In genomic region chr4:72893354-72894066, GRCh38 we compare ENCODE assay signal across 21 cellular contexts.
DNase-seq lines count a peak whose midpoint lies in the region; ATAC-seq and TF ChIP-seq lines count a peak whose summit lies in the region.
"Had no signal": no experiment of that assay in that cellular context is flagged by ENCODE, and none has a peak within 500 bp of the region (broad histone marks: within the 10 kb centered on the region; RNA-seq: fewer than 3 reads in every experiment).

No MANE protein-coding gene starts in this region.

- H3K9me3 Mint-ChIP-seq in CD4-positive, alpha-beta T cell: no peaks in the 10 kb centered on the region
- H3K9me3 Mint-ChIP-seq: activated B cell treated with CpG ODN at 0.5 μM for 24 hours; activated naive CD4-positive, alpha-beta T cell treated with anti-CD3 and anti-CD28 coated beads, Interleukin-2, amount 50 U/mL, for 24 hours; stimulated activated naive CD8-positive, alpha-beta T cell treated with anti-CD3 and anti-CD28 coated beads, Interleukin-15, Interleukin-2, amounts not matched to agents 100 ng/mL and 50 ng/mL, for 24 hours; type B pancreatic cell had no signal

- no peaks in the 10 kb centered on the region for H3K4me1 Mint-ChIP-seq in CD4-positive, alpha-beta T cell (ENCODE audit: low read depth)
- H3K4me1 Mint-ChIP-seq: activated B cell treated with CpG ODN at 0.5 μM for 24 hours; activated CD8-positive, alpha-beta memory T cell treated with anti-CD3 and anti-CD28 coated beads, Interleukin-2, amount 10 ng/mL, durations not matched to agents 7 days and 5 days; activated naive CD4-positive, alpha-beta T cell treated with anti-CD3 and anti-CD28 coated beads, Interleukin-2, amount 50 U/mL, for 24 hours; immature natural killer cell had no signal

- TF ChIP-seq POLR2A in stomach (IDR thresholded peaks at IDR 0.05): no peak

- intact Hi-C loops in stomach (cut with DNase I; ENCODE audit: low total_unique reads) (no loop called here), mucosa of descending colon (cut with DNase I, micrococcal nuclease) (no loop called here)
- intact Hi-C loops in CD4-positive, alpha-beta T cell (cut with DNase I, micrococcal nuclease): no loop called here

- CTCF ChIA-PET in CD4-positive, alpha-beta T cell (lab: Charles Lee): interaction anchor here (1.1 kb wide), 1 partner anchor 9 kb away, joined by 5 read pairs; no protein-coding TSS in a partner anchor

- H4K8ac ChIP-seq in mesendoderm (ENCODE audit: low read depth, low read length): no peak overlapping the region

- peaks cover 5% of the 10 kb centered on the region for H3K4me1 ChIP-seq in mesendoderm (ENCODE audit: control insufficient read depth, low read depth, low read length)
- H3K4me1 ChIP-seq in stomach: peaks cover 6 to 22% (median 8%) of the 10 kb centered on the region in 4 donors
- H3K4me1 ChIP-seq in mucosa of descending colon (ENCODE audit: low read depth): no peaks in the 10 kb centered on the region
- H3K4me1 ChIP-seq: Peyer's patch had no signal

- TF ChIP-seq EP300 in stomach (IDR thresholded peaks at IDR 0.05): no peak

- peak; percentile 92 for DNase-seq in LNCaP clone FGC (ENCODE audit: low read depth)
- DNase-seq in coronary artery (ENCODE audit: low spot score): no peak
- no peak for DNase-seq in mesendoderm
- no peak for DNase-seq in stomach
- no peak for DNase-seq in CD4-positive, alpha-beta T cell
- no peak for DNase-seq in islet precursor cell
- DNase-seq in mucosa of descending colon: no peak
- DNase-seq: activated B cell treated with CpG ODN at 0.5 μM for 24 hours; activated CD8-positive, alpha-beta memory T cell treated with anti-CD3 and anti-CD28 coated beads, Interleukin-2, amount 10 ng/mL, durations not matched to agents 7 days and 5 days; aorta; immature natural killer cell; NCI-H1092 treated with DMSO at 0.1 percent for 48 hours; NCI-H1930; Peyer's patch; SW 1271 had no signal

- no CpG with 5 or more reads among the region's 2 CpGs for WGBS in mesendoderm (ENCODE audit: extremely low coverage, insufficient coverage, low lambda C conversion rate)
- WGBS in stomach, 5 donors: 25 to 44% (median 36%) methylated on average over 2 of the region's 2 CpGs

- H3K27me3 Mint-ChIP-seq in CD4-positive, alpha-beta T cell: peaks cover 31% of the 10 kb centered on the region
- H3K27me3 Mint-ChIP-seq: type B pancreatic cell had no signal

- no peaks in the 10 kb centered on the region for H3K36me3 Mint-ChIP-seq in CD4-positive, alpha-beta T cell (ENCODE audit: low read depth)
- H3K36me3 Mint-ChIP-seq: activated CD8-positive, alpha-beta memory T cell treated with anti-CD3 and anti-CD28 coated beads, Interleukin-2, amount 10 ng/mL, durations not matched to agents 7 days and 5 days; activated naive CD4-positive, alpha-beta T cell treated with anti-CD3 and anti-CD28 coated beads, Interleukin-2, amount 50 U/mL, for 24 hours; immature natural killer cell; type B pancreatic cell had no signal

- no peak overlapping the region for H3K27ac Mint-ChIP-seq in CD4-positive, alpha-beta T cell
- H3K27ac Mint-ChIP-seq: activated B cell treated with CpG ODN at 0.5 μM for 24 hours; activated CD8-positive, alpha-beta memory T cell treated with anti-CD3 and anti-CD28 coated beads, Interleukin-2, amount 10 ng/mL, durations not matched to agents 7 days and 5 days; activated naive CD4-positive, alpha-beta T cell treated with anti-CD3 and anti-CD28 coated beads, Interleukin-2, amount 50 U/mL, for 24 hours; immature natural killer cell; stimulated activated naive CD8-positive, alpha-beta T cell treated with anti-CD3 and anti-CD28 coated beads, Interleukin-15, Interleukin-2, amounts not matched to agents 100 ng/mL and 50 ng/mL, for 24 hours; type B pancreatic cell had no signal

- H3K9me3 ChIP-seq in stomach: no peaks in the 10 kb centered on the region
- H3K9me3 ChIP-seq in CD4-positive, alpha-beta T cell (ENCODE audit: control insufficient read depth, low read length): no peaks in the 10 kb centered on the region
- no peaks in the 10 kb centered on the region for H3K9me3 ChIP-seq in mucosa of descending colon
- H3K9me3 ChIP-seq: Peyer's patch had no signal

- H3K27me3 ChIP-seq in mesendoderm (ENCODE audit: insufficient read depth, low read length, poor library complexity): no peaks in the 10 kb centered on the region
- H3K27me3 ChIP-seq in stomach: no peaks in the 10 kb centered on the region
- H3K27me3 ChIP-seq in CD4-positive, alpha-beta T cell (ENCODE audit: control insufficient read depth, insufficient read depth, low read length): no peaks in the 10 kb centered on the region
- H3K27me3 ChIP-seq: Peyer's patch had no signal

- H2BK120ac ChIP-seq in mesendoderm (ENCODE audit: low read depth, low read length): no peak overlapping the region

- H3K4ac ChIP-seq in mesendoderm (ENCODE audit: low read depth, low read length): no peak overlapping the region

- H2BK15ac ChIP-seq in mesendoderm (replicated peaks; ENCODE audit: low read depth): no peak overlapping the region

- no peak overlapping the region for H2AK5ac ChIP-seq in mesendoderm (ENCODE audit: low read length)

- H3K9ac ChIP-seq in mesendoderm (ENCODE audit: low read length): no peak overlapping the region

- peak overlapping the region; percentile 33 for H2BK5ac ChIP-seq in mesendoderm (ENCODE audit: low read length)

- no peak overlapping the region for H3K4me2 ChIP-seq in mesendoderm (ENCODE audit: low read length)

- no peaks in the 10 kb centered on the region for H3K79me1 ChIP-seq in mesendoderm (ENCODE audit: low read length)

- TF ChIP-seq CTCF in LNCaP clone FGC (IDR thresholded peaks at IDR 0.05; ENCODE audit: control insufficient read depth, extremely low read depth, insufficient read depth) (no peak), coronary artery (IDR thresholded peaks at IDR 0.05) (no peak), stomach (IDR thresholded peaks at IDR 0.05) (no peak), mucosa of descending colon (IDR thresholded peaks at IDR 0.05) (no peak)
- TF ChIP-seq CTCF in CD4-positive, alpha-beta T cell (IDR thresholded peaks at IDR 0.05): no peak

- H3K36me3 ChIP-seq in mesendoderm (ENCODE audit: control insufficient read depth, insufficient read depth, low read length): no peaks in the 10 kb centered on the region
- H3K36me3 ChIP-seq in stomach: no peaks in the 10 kb centered on the region
- H3K36me3 ChIP-seq in mucosa of descending colon (ENCODE audit: low read depth): no peaks in the 10 kb centered on the region
- H3K36me3 ChIP-seq: Peyer's patch had no signal

- peak overlapping the region; percentile 39 to 40 for H3K27ac ChIP-seq in coronary artery
- no peak overlapping the region for H3K27ac ChIP-seq in mesendoderm (ENCODE audit: low read depth, low read length)
- H3K27ac ChIP-seq in stomach: peak overlapping the region in 3 of 5 donors; percentile 31 to 39 (median 32)
- H3K27ac ChIP-seq in CD4-positive, alpha-beta T cell (ENCODE audit: low read depth, low read length): no peak overlapping the region
- H3K27ac ChIP-seq: Peyer's patch had no signal

- H3K4me3 Mint-ChIP-seq in CD4-positive, alpha-beta T cell: no peak overlapping the region
- H3K4me3 Mint-ChIP-seq: activated B cell treated with CpG ODN at 0.5 μM for 24 hours; activated CD8-positive, alpha-beta memory T cell treated with anti-CD3 and anti-CD28 coated beads, Interleukin-2, amount 10 ng/mL, durations not matched to agents 7 days and 5 days; activated naive CD4-positive, alpha-beta T cell treated with anti-CD3 and anti-CD28 coated beads, Interleukin-2, amount 50 U/mL, for 24 hours; immature natural killer cell; stimulated activated naive CD8-positive, alpha-beta T cell treated with anti-CD3 and anti-CD28 coated beads, Interleukin-15, Interleukin-2, amounts not matched to agents 100 ng/mL and 50 ng/mL, for 24 hours; type B pancreatic cell had no signal

- H4K5ac ChIP-seq in mesendoderm (ENCODE audit: low read length): no peak overlapping the region

- POLR2A ChIA-PET in CD4-positive, alpha-beta T cell (lab: Charles Lee): no interaction called here

- no peaks in the 10 kb centered on the region for H3K79me2 ChIP-seq in mesendoderm (ENCODE audit: control insufficient read depth, insufficient read depth, low read length)

- ATAC-seq in CD4-positive, alpha-beta T cell (ENCODE audit: poor library complexity): no peak
- ATAC-seq in GM21381 (IDR thresholded peaks at IDR 0.05; ENCODE audit: unreplicated experiment): no peak
- ATAC-seq in mucosa of descending colon: no peak
- ATAC-seq: activated CD8-positive, alpha-beta memory T cell treated with anti-CD3 and anti-CD28 coated beads, Interleukin-2, amount 10 ng/mL, durations not matched to agents 7 days and 5 days; esophagus mucosa; HCT116 had no signal

- no peak overlapping the region for H3K23ac ChIP-seq in mesendoderm (ENCODE audit: low read length)

- H3K18ac ChIP-seq in mesendoderm (ENCODE audit: low read length): no peak overlapping the region

- H3K4me3 ChIP-seq in LNCaP clone FGC (ENCODE audit: low read depth, low read length): no peak overlapping the region
- no peak overlapping the region for H3K4me3 ChIP-seq in coronary artery
- no peak overlapping the region for H3K4me3 ChIP-seq in mesendoderm (ENCODE audit: low read length)
- no peak overlapping the region for H3K4me3 ChIP-seq in stomach
- no peak overlapping the region for H3K4me3 ChIP-seq in mucosa of descending colon
- H3K4me3 ChIP-seq: Peyer's patch had no signal

- H3K56ac ChIP-seq in mesendoderm (ENCODE audit: low read length): peak overlapping the region; percentile 17

Comparison
In these comparisons a context has a peak if more than half of its experiments do, and no peak if none do; other contexts are left out.
1. H3K27ac ChIP-seq: peak in coronary artery (2 of 2) and stomach (3 of 5); none in mesendoderm (single experiment) and CD4-positive, alpha-beta T cell (single experiment).